1 cellular context compared by ENCODE assay signal in genomic region chr6:34046617-34047016, GRCh38.
TF ChIP-seq lines count a peak whose summit lies in the region.

No MANE protein-coding gene starts in this region.

TF ChIP-seq in IMR-90, 13 proteins besides CTCF, POLR2A, EP300 and RAD21 (continued from another document):
- TF ChIP-seq MAZ (IDR thresholded peaks at IDR 0.05; ENCODE audit: borderline replicate concordance, low read depth, low read length): no peak
- TF ChIP-seq BHLHE40 (IDR thresholded peaks at IDR 0.05; ENCODE audit: low read depth, low read length): no peak
- TF ChIP-seq FOS (IDR thresholded peaks at IDR 0.05; ENCODE audit: low read depth, low read length): no peak
